In the genomic region with DNA sequence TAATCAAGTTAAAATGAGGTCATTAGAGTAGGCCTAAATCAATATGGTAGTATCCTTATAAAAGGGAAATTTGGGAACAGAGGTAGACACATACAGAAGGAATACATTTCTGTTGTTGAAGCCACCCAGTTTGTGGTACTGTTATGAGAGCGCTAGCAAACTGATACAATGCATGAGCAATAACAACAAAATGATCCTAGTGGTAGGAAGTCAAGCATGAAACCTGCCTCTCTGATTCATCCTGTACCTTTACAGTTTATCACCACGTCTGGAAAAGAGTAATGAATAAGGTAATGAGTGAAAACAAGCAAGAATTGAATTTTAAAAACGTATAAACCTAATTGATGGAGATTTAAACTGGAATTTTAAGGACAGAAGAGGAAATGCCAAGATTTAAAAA, we compare ENCODE assay signal across 19 cellular contexts.
"Had no signal": no experiment of that assay in that cellular context is flagged by ENCODE, and none has a peak within 500 bp of the region (broad histone marks: within the 10 kb centered on the region; RNA-seq: fewer than 3 reads in every experiment).

No MANE protein-coding gene starts in this region.

- DNase-seq: activated B cell treated with CpG ODN at 0.5 μM for 24 hours; activated CD4-positive, alpha-beta memory T cell treated with anti-CD3 and anti-CD28 coated beads for 36 hours; activated CD4-positive, alpha-beta T cell treated with anti-CD3 and anti-CD28 coated beads for 4 hours; activated naive CD4-positive, alpha-beta T cell treated with anti-CD3 and anti-CD28 coated beads, Interleukin-2, amount 10 ng/mL, durations not matched to agents 7 days and 5 days; activated naive CD8-positive, alpha-beta T cell treated with anti-CD3 and anti-CD28 coated beads, Interleukin-2, amount 50 U/mL, for 24 hours; anterior cingulate cortex; brain microvascular endothelial cell; glutamatergic neuron; hypothalamus; left ventricle myocardium inferior; nephron progenitor cell; nucleus accumbens; posterior cingulate gyrus; retina; stimulated activated naive B cell treated with anti-CD40 and anti-IgM and Interleukin-4, amounts not matched to agents 10 μg/mL and 1 μg/mL and 100 μg/mL, for 72 hours had no signal

- FAIRE-seq: keratinocyte had no signal

- H3K27me3 ChIP-seq: brain microvascular endothelial cell had no signal

- ATAC-seq: activated naive CD8-positive, alpha-beta T cell treated with anti-CD3 and anti-CD28 coated beads, Interleukin-2, amount 50 U/mL, for 24 hours; activated T-helper 17 cell treated with anti-CD3 and anti-CD28 coated beads, Interleukin-2, amount 50 U/mL, for 72 hours; stimulated activated naive B cell treated with anti-CD40 and anti-IgM and Interleukin-4, amounts not matched to agents 10 μg/mL and 1 μg/mL and 100 μg/mL, for 72 hours had no signal

- H3K36me3 ChIP-seq: brain microvascular endothelial cell, left ventricle myocardium inferior, thoracic aorta had no signal

- H3K9me3 ChIP-seq: left ventricle myocardium inferior, thoracic aorta had no signal

- H3K27ac ChIP-seq: brain microvascular endothelial cell, coronary artery, left ventricle myocardium inferior, thoracic aorta had no signal

- H3K4me1 ChIP-seq: left ventricle myocardium inferior had no signal

- H3K4me3 ChIP-seq: coronary artery, left ventricle myocardium inferior, thoracic aorta had no signal
